Comparison of ENCODE assay signal across 23 cellular contexts in genomic region chr17:45863857-45864654, GRCh38. TPM values are rescaled to one million over a fixed set of nuclear protein-coding genes. Genes with fewer than 3 reads are reported as not detected.
DNase-seq lines count a peak whose midpoint lies in the region; ATAC-seq, FAIRE-seq and TF ChIP-seq lines count a peak whose summit lies in the region.
"Had no signal": no experiment of that assay in that cellular context is flagged by ENCODE, and none has a peak within 500 bp of the region (broad histone marks: within the 10 kb centered on the region; RNA-seq: fewer than 3 reads in every experiment).

No MANE protein-coding gene starts in this region.

- H3K4me3 ChIP-seq in HepG2 (replicated peaks in 1 of 3; ENCODE audit: insufficient read depth in 1 of 3, low read depth in 2 of 3, low read length in 3 of 3) (no peak overlapping the region), right lobe of liver (no peak overlapping the region)

- intact Hi-C loops in activated naive CD4-positive, alpha-beta T cell treated with anti-CD3 and anti-CD28 coated beads for 36 hours (cut with micrococcal nuclease): no loop called here
- intact Hi-C loops in HepG2 (cut with micrococcal nuclease; ENCODE audit: unreplicated experiment): no loop called here
- intact Hi-C loops in right lobe of liver (cut with DNase I): no loop called here
- intact Hi-C loops in posterior vena cava (cut with DNase I): no loop called here

- no peak overlapping the region for H3K9ac ChIP-seq in HepG2 (ENCODE audit: insufficient read depth, low read depth, low read length)

- peaks cover 39% of the 10 kb centered on the region for H3K27me3 Mint-ChIP-seq in activated naive CD4-positive, alpha-beta T cell treated with anti-CD3 and anti-CD28 coated beads, Interleukin-2, amount 10 ng/mL, durations not matched to agents 7 days and 5 days
- peaks cover 21% of the 10 kb centered on the region for H3K27me3 Mint-ChIP-seq in activated naive CD4-positive, alpha-beta T cell treated with anti-CD3 and anti-CD28 coated beads for 36 hours (ENCODE audit: low read depth)

- H4K20me1 ChIP-seq in HepG2 (ENCODE audit: insufficient read depth, low read length): no peaks in the 10 kb centered on the region

- no peak overlapping the region for H3K27ac Mint-ChIP-seq in activated naive CD4-positive, alpha-beta T cell treated with anti-CD3 and anti-CD28 coated beads, Interleukin-2, amount 10 ng/mL, durations not matched to agents 7 days and 5 days
- no peak overlapping the region for H3K27ac Mint-ChIP-seq in activated naive CD4-positive, alpha-beta T cell treated with anti-CD3 and anti-CD28 coated beads for 36 hours

- no peak for TF ChIP-seq CTCF in HepG2 (CRISPR knock-in tag; IDR thresholded peaks at IDR 0.05)
- no peak for TF ChIP-seq CTCF in right lobe of liver (IDR thresholded peaks at IDR 0.05)

- no peaks in the 10 kb centered on the region for H3K36me3 Mint-ChIP-seq in activated naive CD4-positive, alpha-beta T cell treated with anti-CD3 and anti-CD28 coated beads, Interleukin-2, amount 10 ng/mL, durations not matched to agents 7 days and 5 days
- H3K36me3 Mint-ChIP-seq in activated naive CD4-positive, alpha-beta T cell treated with anti-CD3 and anti-CD28 coated beads for 36 hours (ENCODE audit: low read depth): no peaks in the 10 kb centered on the region
- H3K36me3 Mint-ChIP-seq: CD4-positive, alpha-beta memory T cell had no signal

- no peak overlapping the region for H2AFZ ChIP-seq in HepG2 (ENCODE audit: low read length)

- no peak for TF ChIP-seq RAD21 in HepG2 (CRISPR knock-in tag; IDR thresholded peaks at IDR 0.05)

- in situ Hi-C loops in HepG2 (cut with HindIII; ENCODE audit: extremely low pct_ligation_motif_present, low pct_unique_long_range_greater_than_20kb): no loop called here

- TF ChIP-seq POLR2A in HepG2 (IDR thresholded peaks at IDR 0.05; ENCODE audit: insufficient read depth in 1 of 2, low read depth in 2 of 2, low read length in 2 of 2): no peak
- TF ChIP-seq POLR2A in right lobe of liver (IDR thresholded peaks at IDR 0.05): no peak

- H3K4me1 ChIP-seq in HepG2 (ENCODE audit: insufficient read depth, low read length) (no peaks in the 10 kb centered on the region), right lobe of liver (no peaks in the 10 kb centered on the region)

- no peaks in the 10 kb centered on the region for H3K9me3 Mint-ChIP-seq in activated naive CD4-positive, alpha-beta T cell treated with anti-CD3 and anti-CD28 coated beads, Interleukin-2, amount 10 ng/mL, durations not matched to agents 7 days and 5 days
- H3K9me3 Mint-ChIP-seq in activated naive CD4-positive, alpha-beta T cell treated with anti-CD3 and anti-CD28 coated beads for 36 hours: no peaks in the 10 kb centered on the region
- H3K9me3 Mint-ChIP-seq: CD4-positive, alpha-beta memory T cell had no signal

- H3K27ac ChIP-seq in HepG2 (ENCODE audit: extremely low read length, insufficient read depth, low read length) (no peak overlapping the region), right lobe of liver (no peak overlapping the region), caudate nucleus (ENCODE audit: low read depth, low read length) (peak overlapping the region; percentile 95)

- no peaks in the 10 kb centered on the region for H3K36me3 ChIP-seq in HepG2 (replicated peaks in 1 of 2; ENCODE audit: control insufficient read depth in 1 of 2, insufficient read depth in 2 of 2, low read length in 2 of 2)
- no peaks in the 10 kb centered on the region for H3K36me3 ChIP-seq in right lobe of liver

- H3K9me3 ChIP-seq in HepG2 (ENCODE audit: low read length) (no peaks in the 10 kb centered on the region), right lobe of liver (no peaks in the 10 kb centered on the region)

- peaks cover 9 to 61% of the 10 kb centered on the region in 2 experiments; a peak in 4 of 5 replicates for H3K27me3 ChIP-seq in HepG2 (ENCODE audit: control insufficient read depth in 1 of 2, insufficient read depth in 2 of 2, low read length in 2 of 2)
- no peaks in the 10 kb centered on the region for H3K27me3 ChIP-seq in right lobe of liver

- no TSS peak for BruUV-seq in HepG2 (replicated peaks; lab: Mats Ljungman, UMichigan)

- CTCF ChIA-PET in activated naive CD4-positive, alpha-beta T cell treated with anti-CD3 and anti-CD28 coated beads, Interleukin-2, amount 10 ng/mL, durations not matched to agents 7 days and 5 days (lab: Charles Lee): no interaction called here
- CTCF ChIA-PET in activated naive CD4-positive, alpha-beta T cell treated with anti-CD3 and anti-CD28 coated beads for 36 hours (lab: Charles Lee): interaction anchor here (0.8 to 1.7 kb wide), 2 partner anchors 12 to 30 kb away, joined by 4 to 5 read pairs; partner anchors contain the start of gene MAPT
- CTCF ChIA-PET in HepG2 (lab: Yijun Ruan, JAX; ENCODE audit: low intra/inter-chr PET ratio, low total read pairs): no interaction called here

- peak; percentile 65 for ATAC-seq in HepG2
- ATAC-seq in right lobe of liver: no peak
- ATAC-seq in HG02973 (IDR thresholded peaks at IDR 0.05; ENCODE audit: unreplicated experiment): no peak

- no peak for DNase-seq in activated naive CD4-positive, alpha-beta T cell treated with anti-CD3 and anti-CD28 coated beads, Interleukin-2, amount 10 ng/mL, durations not matched to agents 7 days and 5 days
- no peak for DNase-seq in activated naive CD4-positive, alpha-beta T cell treated with anti-CD3 and anti-CD28 coated beads for 36 hours
- DNase-seq in HepG2 (ENCODE audit: low spot score) (no peak), right lobe of liver (no peak), caudate nucleus (lab: John Stamatoyannopoulos, UW) (no peak), posterior vena cava (ENCODE audit: low spot score) (peak; percentile 44), foreskin melanocyte (no peak)
- DNase-seq: C1 segment of cervical spinal cord; Calu3; CD4-positive, alpha-beta memory T cell; COR-L47; DMS53; DMS79 treated with DMSO at 0.1 percent for 48 hours; GF-D8; HCEC 1CT had no signal

- WGBS in HepG2 (ENCODE audit: low lambda C conversion rate): 2% methylated on average over 6 of the region's 6 CpGs
- WGBS in right lobe of liver (ENCODE audit: insufficient coverage, low coverage, low lambda C conversion rate, missing lambda C conversion rate): 31% methylated on average over 6 of the region's 6 CpGs

- POLR2A ChIA-PET in HepG2 (lab: Yijun Ruan, JAX): no interaction called here

- FAIRE-seq in HepG2 (lab: Jason Lieb, UNC): no peak
- FAIRE-seq: GM12892 had no signal

- peak overlapping the region; percentile 9 for H3K4me3 Mint-ChIP-seq in activated naive CD4-positive, alpha-beta T cell treated with anti-CD3 and anti-CD28 coated beads, Interleukin-2, amount 10 ng/mL, durations not matched to agents 7 days and 5 days
- no peak overlapping the region for H3K4me3 Mint-ChIP-seq in activated naive CD4-positive, alpha-beta T cell treated with anti-CD3 and anti-CD28 coated beads for 36 hours
- H3K4me3 Mint-ChIP-seq: CD4-positive, alpha-beta memory T cell had no signal

- H3K4me2 ChIP-seq in HepG2 (ENCODE audit: low read depth, low read length): no peak overlapping the region

- no peaks in the 10 kb centered on the region for H3K79me2 ChIP-seq in HepG2 (ENCODE audit: insufficient read depth, low read length)

- peaks cover 20% of the 10 kb centered on the region for H3K4me1 Mint-ChIP-seq in activated naive CD4-positive, alpha-beta T cell treated with anti-CD3 and anti-CD28 coated beads, Interleukin-2, amount 10 ng/mL, durations not matched to agents 7 days and 5 days
- H3K4me1 Mint-ChIP-seq in activated naive CD4-positive, alpha-beta T cell treated with anti-CD3 and anti-CD28 coated beads for 36 hours (ENCODE audit: low read depth): peaks cover 2% of the 10 kb centered on the region

- no peak for TF ChIP-seq EP300 in HepG2 (IDR thresholded peaks at IDR 0.05; ENCODE audit: low read depth in 2 of 2, low read length in 2 of 2)
- no peak for TF ChIP-seq EP300 in HepG2 (CRISPR knock-in tag; IDR thresholded peaks at IDR 0.05; ENCODE audit: borderline replicate concordance)

RNA-seq across cellular contexts. Expression of gene SPPL2C, which starts 19.4 kb away (rescaled TPM):
- total RNA-seq in activated naive CD4-positive, alpha-beta T cell treated with anti-CD3 and anti-CD28 coated beads for 36 hours: not detected
- total RNA-seq in HepG2 (2016; rRNA removed; fragmentation: Illumina TruSeq; extraction: Trizol) (not detected in 2 replicates), right lobe of liver (not detected), posterior vena cava (not detected)
- total RNA-seq in HepG2 (2016; cell fraction: cytosol; rRNA removed; fragmentation: Illumina TruSeq; extraction: Trizol; ENCODE audit: low read depth): not detected in 2 replicates
- not detected in 2 replicates for total RNA-seq in HepG2 (2016; cell fraction: insoluble cytoplasmic fraction; rRNA removed; fragmentation: Illumina TruSeq; extraction: Trizol)
- total RNA-seq in HepG2 (2016; cell fraction: membrane; rRNA removed; fragmentation: Illumina TruSeq; extraction: Trizol): not detected in 2 replicates
- total RNA-seq in HepG2 (2016; cell fraction: nucleus; rRNA removed; fragmentation: Illumina TruSeq; extraction: Trizol): not detected in 2 replicates
- polyA plus RNA-seq in HepG2 (2011; rRNA removed): not detected in 2 replicates
- not detected in 2 replicates for polyA plus RNA-seq in HepG2 (2011; cell fraction: cytosol; rRNA removed)
- polyA plus RNA-seq in HepG2 (2011; cell fraction: nucleus; rRNA removed): not detected in 2 replicates
- polyA plus RNA-seq in HepG2 (2012): not detected in 2 replicates
- not detected in 2 replicates for polyA plus RNA-seq in HepG2 (2016; cell fraction: cytosol; fragmentation: Illumina TruSeq; extraction: Trizol; ENCODE audit: low read depth)
- not detected in 2 replicates for polyA plus RNA-seq in HepG2 (2016; cell fraction: insoluble cytoplasmic fraction; fragmentation: Illumina TruSeq; extraction: Trizol; ENCODE audit: low read depth)
- polyA plus RNA-seq in HepG2 (2016; cell fraction: membrane; fragmentation: Illumina TruSeq; extraction: Trizol; ENCODE audit: low read depth): not detected in 2 replicates
- polyA plus RNA-seq in HepG2 (2016; cell fraction: nucleus; fragmentation: Illumina TruSeq; extraction: Trizol; ENCODE audit: insufficient read depth, low read depth): not detected in 2 replicates
- not detected in 2 replicates for polyA minus RNA-seq in HepG2 (2011; rRNA and poly(A)+ RNA removed; ENCODE audit: low replicate concordance)
- not detected in 2 replicates for polyA minus RNA-seq in HepG2 (2011; cell fraction: cytosol; rRNA and poly(A)+ RNA removed)
- not detected in 2 replicates for polyA minus RNA-seq in HepG2 (2011; cell fraction: nucleus; rRNA and poly(A)+ RNA removed)
- total RNA-seq: A172; A673; Calu3; CD4-positive, alpha-beta memory T cell; Daoy; G401; H4 had no signal
- polyA plus RNA-seq: BJ; CD4-positive, alpha-beta memory T cell had no signal

RNA-seq across cellular contexts. Expression of gene MAPT, which starts 30.3 kb away (rescaled TPM):
- under 1 TPM; 0.57 to 0.86 TPM for total RNA-seq in activated naive CD4-positive, alpha-beta T cell treated with anti-CD3 and anti-CD28 coated beads for 36 hours
- 2.1 and 3.6 TPM in 2 replicates for total RNA-seq in HepG2 (2016; rRNA removed; fragmentation: Illumina TruSeq; extraction: Trizol)
- total RNA-seq in HepG2 (2016; cell fraction: cytosol; rRNA removed; fragmentation: Illumina TruSeq; extraction: Trizol; ENCODE audit: low read depth): 2.0 and 2.2 TPM in 2 replicates
- 1.7 and 2.4 TPM in 2 replicates for total RNA-seq in HepG2 (2016; cell fraction: insoluble cytoplasmic fraction; rRNA removed; fragmentation: Illumina TruSeq; extraction: Trizol)
- total RNA-seq in HepG2 (2016; cell fraction: membrane; rRNA removed; fragmentation: Illumina TruSeq; extraction: Trizol): 2.1 and 2.3 TPM in 2 replicates
- 1.8 and 2.7 TPM in 2 replicates for total RNA-seq in HepG2 (2016; cell fraction: nucleus; rRNA removed; fragmentation: Illumina TruSeq; extraction: Trizol)
- polyA plus RNA-seq in HepG2 (2011; rRNA removed): 2.8 and 3.3 TPM in 2 replicates
- 1.4 and 1.9 TPM in 2 replicates for polyA plus RNA-seq in HepG2 (2011; cell fraction: cytosol; rRNA removed)
- polyA plus RNA-seq in HepG2 (2011; cell fraction: nucleus; rRNA removed): 3.1 and 3.6 TPM in 2 replicates
- 3.8 and 7.8 TPM in 2 replicates for polyA plus RNA-seq in HepG2 (2012)
- 6.6 and 6.7 TPM in 2 replicates for polyA plus RNA-seq in HepG2 (2016; cell fraction: cytosol; fragmentation: Illumina TruSeq; extraction: Trizol; ENCODE audit: low read depth)
- polyA plus RNA-seq in HepG2 (2016; cell fraction: insoluble cytoplasmic fraction; fragmentation: Illumina TruSeq; extraction: Trizol; ENCODE audit: low read depth): 4.1 and 6.8 TPM in 2 replicates
- polyA plus RNA-seq in HepG2 (2016; cell fraction: membrane; fragmentation: Illumina TruSeq; extraction: Trizol; ENCODE audit: low read depth): 4.0 and 5.5 TPM in 2 replicates
- polyA plus RNA-seq in HepG2 (2016; cell fraction: nucleus; fragmentation: Illumina TruSeq; extraction: Trizol; ENCODE audit: insufficient read depth, low read depth): 3.8 and 5.1 TPM in 2 replicates
- polyA minus RNA-seq in HepG2 (2011; rRNA and poly(A)+ RNA removed; ENCODE audit: low replicate concordance): 2.0 and 2.7 TPM in 2 replicates
- 0.97 and 2.1 TPM in 2 replicates for polyA minus RNA-seq in HepG2 (2011; cell fraction: cytosol; rRNA and poly(A)+ RNA removed)
- polyA minus RNA-seq in HepG2 (2011; cell fraction: nucleus; rRNA and poly(A)+ RNA removed): 1.4 and 1.7 TPM in 2 replicates
- 1 to 10 TPM in 2 of 6 experiments, under 1 TPM in 4; 0.39 to 4.9 (median 0.59) TPM for total RNA-seq in right lobe of liver
- 1 to 10 TPM; 4.4 to 5.7 TPM for total RNA-seq in posterior vena cava
